18 cellular contexts compared by ENCODE assay signal in the genomic region with DNA sequence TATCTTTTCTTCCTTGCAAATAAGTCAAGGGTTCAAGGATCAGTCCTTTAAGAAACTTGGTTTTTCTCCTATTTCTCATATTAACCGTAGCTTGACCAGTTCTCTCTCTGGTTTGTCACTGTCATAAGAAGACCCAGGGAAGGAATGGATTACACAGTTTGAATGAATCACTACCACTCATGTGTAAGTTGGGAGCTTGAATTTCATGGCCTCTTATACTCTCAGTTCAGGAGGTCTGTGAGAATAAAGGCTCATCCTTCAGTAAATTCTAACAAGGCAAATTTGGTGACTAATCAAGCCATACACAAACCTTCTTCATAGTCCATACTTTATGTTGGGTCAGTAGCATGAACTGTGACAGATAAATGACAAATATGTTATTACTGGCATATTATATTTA.
A peak's percentile ranks its signal among the peaks of the same experiment; 100 is the strongest.
DNase-seq lines count a peak whose midpoint lies in the region; ATAC-seq, FAIRE-seq and TF ChIP-seq lines count a peak whose summit lies in the region.
"Had no signal": no experiment of that assay in that cellular context is flagged by ENCODE, and none has a peak within 500 bp of the region (broad histone marks: within the 10 kb centered on the region; RNA-seq: fewer than 3 reads in every experiment).

No MANE protein-coding gene starts in this region.

- DNase-seq in H54 (ENCODE audit: insufficient read length, low spot score) (no peak), RPMI7951 (ENCODE audit: low read depth) (peak; percentile 73), foreskin fibroblast (peak; percentile 55 to 67), gastrocnemius medialis (no peak), DMS153 (lab: John Stamatoyannopoulos, UW) (no peak)
- DNase-seq: AML-193; CD4-positive, CD25-positive, alpha-beta regulatory T cell; DMS79 treated with DMSO at 0.1 percent for 48 hours; GOT3; MM.1S; NCI-H1105; NCI-H187; NCI-H510A; NCI-H82; RPMI8226 had no signal

- FAIRE-seq in H54 (lab: Jason Lieb, UNC) = peak; percentile 15

- H3K27me3 ChIP-seq in gastrocnemius medialis = no peaks in the 10 kb centered on the region

- TF ChIP-seq CTCF in foreskin fibroblast (IDR thresholded peaks at IDR 0.05; ENCODE audit: low read depth, low read length) (no peak), gastrocnemius medialis (IDR thresholded peaks at IDR 0.05 in 4 of 5, conservative IDR thresholded peaks at IDR 0.05 in 1 of 5) (no peak)

- H3K9me3 ChIP-seq in gastrocnemius medialis = no peaks in the 10 kb centered on the region

- H3K4me1 ChIP-seq in gastrocnemius medialis = peaks cover 16 to 21% of the 10 kb centered on the region in 2 donors

- H3K27ac ChIP-seq in gastrocnemius medialis = peak overlapping the region in 2 of 4 donors; percentile 63 to 69
- H3K27ac ChIP-seq: KMS-11 had no signal

- H3K36me3 ChIP-seq in gastrocnemius medialis = no peaks in the 10 kb centered on the region

- intact Hi-C loops in gastrocnemius medialis (cut with DNase I; ENCODE audit: low total_unique reads) = no loop called here

- H3K4me3 ChIP-seq in foreskin fibroblast (ENCODE audit: low read depth in 1 of 2, low read length in 2 of 2) (no peak overlapping the region), gastrocnemius medialis (no peak overlapping the region)

- ATAC-seq in gastrocnemius medialis (peak; percentile 45 to 70), HG02840 (IDR thresholded peaks at IDR 0.05; ENCODE audit: low FRiP score, unreplicated experiment) (no peak), GM21381 (IDR thresholded peaks at IDR 0.05; ENCODE audit: unreplicated experiment) (no peak)

- in situ Hi-C loops in gastrocnemius medialis (cut with MboI; ENCODE audit: low sequenced_read_pairs in 4 of 4) = no loop called here

- TF ChIP-seq POLR2A in H54 (IDR thresholded peaks at IDR 0.05; ENCODE audit: low read depth, low read length) (no peak), gastrocnemius medialis (IDR thresholded peaks at IDR 0.05) (no peak)

Comparison
In these comparisons a context has a peak if more than half of its experiments do, and no peak if none do; other contexts are left out.
1. DNase-seq: peak in RPMI7951 (single experiment) and foreskin fibroblast (2 of 2); none in H54 (single experiment), gastrocnemius medialis (0 of 2) and DMS153 (single experiment).
2. ATAC-seq: peak in gastrocnemius medialis (2 of 2); none in HG02840 (single experiment) and GM21381 (single experiment).